ENCODE assay signal across 1 cellular context in the genomic region with DNA sequence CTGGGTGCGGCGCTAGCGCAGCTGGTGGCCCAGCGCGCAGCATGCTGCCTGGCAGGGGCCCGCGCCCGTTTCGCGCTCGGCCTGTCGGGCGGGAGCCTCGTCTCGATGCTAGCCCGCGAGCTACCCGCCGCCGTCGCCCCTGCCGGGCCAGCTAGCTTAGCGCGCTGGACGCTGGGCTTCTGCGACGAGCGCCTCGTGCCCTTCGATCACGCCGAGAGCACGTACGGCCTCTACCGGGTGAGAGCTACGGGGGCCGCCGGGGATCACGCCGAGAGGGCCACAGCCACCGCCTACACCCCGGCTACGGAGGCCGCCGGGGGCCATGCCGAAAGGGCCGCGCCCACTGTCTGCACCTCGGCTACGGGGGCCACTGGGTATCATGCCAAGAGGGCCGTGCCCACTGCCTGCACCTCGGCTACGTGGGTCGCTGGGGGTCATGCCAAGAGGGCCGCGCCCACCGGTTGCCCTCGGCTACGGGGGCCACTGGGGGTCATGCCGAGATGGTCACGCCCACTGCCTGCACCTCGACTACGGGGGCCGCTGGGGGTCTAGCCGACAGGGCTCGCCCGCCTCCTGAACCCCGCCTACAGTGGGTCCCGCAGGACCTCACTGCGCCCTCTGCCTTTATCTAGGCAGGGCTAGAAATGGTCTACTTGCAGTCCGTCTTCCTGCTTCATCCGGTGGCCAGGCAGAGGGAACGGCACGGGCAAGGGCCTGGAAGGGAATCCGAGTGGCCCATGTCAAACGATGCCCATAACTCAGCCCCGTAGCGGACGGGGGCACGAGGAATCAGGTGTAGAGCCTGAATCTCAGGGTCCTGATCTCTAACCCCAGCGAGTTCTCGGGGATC.
TF ChIP-seq lines count a peak whose summit lies in the region.

No MANE protein-coding gene starts in this region.

TF ChIP-seq in HEK293, 187 proteins besides CTCF, POLR2A, EP300 and RAD21 (continued from another document and continues in another):
- TF ChIP-seq ZNF692 (tag by site-specific recombination; IDR thresholded peaks at IDR 0.05) (peak; percentile 83), ZNF416 (tag by site-specific recombination; IDR thresholded peaks at IDR 0.05) (no peak), RBAK (tag by site-specific recombination; IDR thresholded peaks at IDR 0.05) (no peak), ZBTB8A (tag by site-specific recombination; IDR thresholded peaks at IDR 0.05) (peak; percentile 66), ZNF645 (tag by site-specific recombination; IDR thresholded peaks at IDR 0.05) (no peak), ZNF311 (tag by site-specific recombination; IDR thresholded peaks at IDR 0.05; ENCODE audit: borderline replicate concordance) (no peak), FEZF1 (tag by site-specific recombination; IDR thresholded peaks at IDR 0.05) (no peak), ZBTB48 (tag by site-specific recombination; IDR thresholded peaks at IDR 0.05) (peak; percentile 72), ZNF560 (tag by site-specific recombination; IDR thresholded peaks at IDR 0.05; ENCODE audit: borderline replicate concordance) (no peak), ZNF585B (tag by site-specific recombination; IDR thresholded peaks at IDR 0.05) (no peak), KLF7 (tag by site-specific recombination; IDR thresholded peaks at IDR 0.05; ENCODE audit: borderline replicate concordance) (peak; percentile 93), ZNF394 (tag by site-specific recombination; IDR thresholded peaks at IDR 0.05; ENCODE audit: borderline replicate concordance) (peak; percentile 54; the same call in 1 of the 2 replicates), ZNF654 (tag by site-specific recombination; IDR thresholded peaks at IDR 0.05; ENCODE audit: low read depth) (no peak), ZNF529 (tag by site-specific recombination; IDR thresholded peaks at IDR 0.05; ENCODE audit: insufficient replicate concordance) (no peak), GLIS2 (tag by site-specific recombination; IDR thresholded peaks at IDR 0.05) (peak; percentile 97), ZNF266 (tag by site-specific recombination; IDR thresholded peaks at IDR 0.05; ENCODE audit: low read depth) (no peak), ZNF76 (tag by site-specific recombination; IDR thresholded peaks at IDR 0.05; ENCODE audit: borderline replicate concordance, low read depth) (peak; percentile 82; the same call in 1 of the 2 replicates), KLF9 (tag by site-specific recombination; IDR thresholded peaks at IDR 0.05; ENCODE audit: low read depth) (peak; percentile 98), REPIN1 (tag by site-specific recombination; IDR thresholded peaks at IDR 0.05; ENCODE audit: low read depth) (0 out of 2 replicates have a peak, but pooled peaks have one; percentile 72), ZNF335 (tag by site-specific recombination; conservative IDR thresholded peaks at IDR 0.05) (peak; percentile 79), HOXD13 (CRISPR knock-in tag; IDR thresholded peaks at IDR 0.05; ENCODE audit: borderline replicate concordance) (no peak), ZNF791 (tag by site-specific recombination; IDR thresholded peaks at IDR 0.05) (no peak), YY1 (tag by site-specific recombination; IDR thresholded peaks at IDR 0.05) (peak; percentile 86), ZBTB49 (tag by site-specific recombination; IDR thresholded peaks at IDR 0.05; ENCODE audit: low read depth) (no peak), ZNF398 (tag by site-specific recombination; IDR thresholded peaks at IDR 0.05) (peak; percentile 51), ZNF596 (tag by site-specific recombination; IDR thresholded peaks at IDR 0.05) (no peak), SP3 (tag by site-specific recombination; IDR thresholded peaks at IDR 0.05) (peak; percentile 86), ZSCAN23 (tag by site-specific recombination; IDR thresholded peaks at IDR 0.05) (no peak; the same call in 1 of the 2 replicates), ZNF623 (tag by site-specific recombination; IDR thresholded peaks at IDR 0.05) (no peak), ZNF302 (tag by site-specific recombination; IDR thresholded peaks at IDR 0.05; ENCODE audit: low read depth) (no peak), ZNF155 (tag by site-specific recombination; IDR thresholded peaks at IDR 0.05) (no peak), GLI2 (tag by site-specific recombination; IDR thresholded peaks at IDR 0.05; ENCODE audit: borderline replicate concordance, low read depth) (no peak), ZNF658 (tag by site-specific recombination; IDR thresholded peaks at IDR 0.05) (no peak), ZNF2 (tag by site-specific recombination; IDR thresholded peaks at IDR 0.05) (peak; percentile 76; the same call in 1 of the 2 replicates), ZNF148 (tag by site-specific recombination; IDR thresholded peaks at IDR 0.05; ENCODE audit: borderline replicate concordance) (no peak), ZNF433 (tag by site-specific recombination; IDR thresholded peaks at IDR 0.05; ENCODE audit: low read depth) (no peak), ZFP69B (tag by site-specific recombination; IDR thresholded peaks at IDR 0.05) (peak; percentile 66; the same call in 1 of the 2 replicates), BCL11A (tag by site-specific recombination; IDR thresholded peaks at IDR 0.05; ENCODE audit: low read depth) (no peak), ZNF341 (tag by site-specific recombination; IDR thresholded peaks at IDR 0.05; ENCODE audit: low read depth) (no peak), ZFHX2 (tag by site-specific recombination; conservative IDR thresholded peaks at IDR 0.05) (peak; percentile 99), ZNF747 (tag by site-specific recombination; IDR thresholded peaks at IDR 0.05) (no peak), ZNF404 (tag by site-specific recombination; IDR thresholded peaks at IDR 0.05) (no peak), ZFP37 (tag by site-specific recombination; IDR thresholded peaks at IDR 0.05) (no peak), ZNF544 (tag by site-specific recombination; IDR thresholded peaks at IDR 0.05) (no peak), ZNF169 (tag by site-specific recombination; IDR thresholded peaks at IDR 0.05) (0 out of 2 replicates have a peak, but pooled peaks have one; percentile 24)
- TF ChIP-seq, protein P1, sequence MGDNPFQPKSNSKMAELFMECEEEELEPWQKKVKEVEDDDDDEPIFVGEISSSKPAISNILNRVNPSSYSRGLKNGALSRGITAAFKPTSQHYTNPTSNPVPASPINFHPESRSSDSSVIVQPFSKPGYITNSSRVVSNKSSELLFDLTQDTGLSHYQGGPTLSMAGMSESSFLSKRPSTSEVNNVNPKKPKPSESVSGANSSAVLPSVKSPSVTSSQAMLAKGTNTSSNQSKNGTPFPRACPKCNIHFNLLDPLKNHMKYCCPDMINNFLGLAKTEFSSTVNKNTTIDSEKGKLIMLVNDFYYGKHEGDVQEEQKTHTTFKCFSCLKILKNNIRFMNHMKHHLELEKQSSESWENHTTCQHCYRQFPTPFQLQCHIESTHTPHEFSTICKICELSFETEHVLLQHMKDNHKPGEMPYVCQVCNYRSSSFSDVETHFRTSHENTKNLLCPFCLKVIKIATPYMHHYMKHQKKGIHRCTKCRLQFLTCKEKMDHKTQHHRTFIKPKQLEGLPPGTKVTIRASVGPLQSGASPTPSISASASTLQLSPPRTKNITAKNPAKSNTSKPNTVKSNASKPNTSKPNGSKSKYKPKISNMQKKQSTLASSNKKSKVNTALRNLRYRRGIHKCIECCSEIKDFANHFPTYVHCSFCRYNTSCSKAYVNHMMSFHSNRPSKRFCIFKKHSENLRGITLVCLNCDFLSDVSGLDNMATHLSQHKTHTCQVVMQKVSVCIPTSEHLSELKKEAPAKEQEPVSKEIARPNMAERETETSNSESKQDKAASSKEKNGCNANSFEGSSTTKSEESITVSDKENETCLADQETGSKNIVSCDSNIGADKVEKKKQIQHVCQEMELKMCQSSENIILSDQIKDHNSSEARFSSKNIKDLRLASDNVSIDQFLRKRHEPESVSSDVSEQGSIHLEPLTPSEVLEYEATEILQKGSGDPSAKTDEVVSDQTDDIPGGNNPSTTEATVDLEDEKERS (tag by site-specific recombination; IDR thresholded peaks at IDR 0.05): no peak
- TF ChIP-seq, protein P2, sequence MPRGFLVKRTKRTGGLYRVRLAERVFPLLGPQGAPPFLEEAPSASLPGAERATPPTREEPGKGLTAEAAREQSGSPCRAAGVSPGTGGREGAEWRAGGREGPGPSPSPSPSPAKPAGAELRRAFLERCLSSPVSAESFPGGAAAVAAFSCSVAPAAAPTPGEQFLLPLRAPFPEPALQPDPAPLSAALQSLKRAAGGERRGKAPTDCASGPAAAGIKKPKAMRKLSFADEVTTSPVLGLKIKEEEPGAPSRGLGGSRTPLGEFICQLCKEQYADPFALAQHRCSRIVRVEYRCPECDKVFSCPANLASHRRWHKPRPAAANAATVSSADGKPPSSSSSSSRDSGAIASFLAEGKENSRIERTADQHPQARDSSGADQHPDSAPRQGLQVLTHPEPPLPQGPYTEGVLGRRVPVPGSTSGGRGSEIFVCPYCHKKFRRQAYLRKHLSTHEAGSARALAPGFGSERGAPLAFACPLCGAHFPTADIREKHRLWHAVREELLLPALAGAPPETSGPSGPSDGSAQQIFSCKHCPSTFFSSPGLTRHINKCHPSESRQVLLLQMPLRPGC (tag by site-specific recombination; IDR thresholded peaks at IDR 0.05): no peak
- TF ChIP-seq, protein P3, sequence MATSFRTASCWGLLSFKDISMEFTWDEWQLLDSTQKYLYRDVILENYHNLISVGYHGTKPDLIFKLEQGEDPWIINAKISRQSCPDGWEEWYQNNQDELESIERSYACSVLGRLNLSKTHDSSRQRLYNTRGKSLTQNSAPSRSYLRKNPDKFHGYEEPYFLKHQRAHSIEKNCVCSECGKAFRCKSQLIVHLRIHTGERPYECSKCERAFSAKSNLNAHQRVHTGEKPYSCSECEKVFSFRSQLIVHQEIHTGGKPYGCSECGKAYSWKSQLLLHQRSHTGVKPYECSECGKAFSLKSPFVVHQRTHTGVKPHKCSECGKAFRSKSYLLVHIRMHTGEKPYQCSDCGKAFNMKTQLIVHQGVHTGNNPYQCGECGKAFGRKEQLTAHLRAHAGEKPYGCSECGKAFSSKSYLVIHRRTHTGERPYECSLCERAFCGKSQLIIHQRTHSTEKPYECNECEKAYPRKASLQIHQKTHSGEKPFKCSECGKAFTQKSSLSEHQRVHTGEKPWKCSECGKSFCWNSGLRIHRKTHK (tag by site-specific recombination; IDR thresholded peaks at IDR 0.05): no peak
